Comparison of ENCODE assay signal across 28 cellular contexts in the genomic region with DNA sequence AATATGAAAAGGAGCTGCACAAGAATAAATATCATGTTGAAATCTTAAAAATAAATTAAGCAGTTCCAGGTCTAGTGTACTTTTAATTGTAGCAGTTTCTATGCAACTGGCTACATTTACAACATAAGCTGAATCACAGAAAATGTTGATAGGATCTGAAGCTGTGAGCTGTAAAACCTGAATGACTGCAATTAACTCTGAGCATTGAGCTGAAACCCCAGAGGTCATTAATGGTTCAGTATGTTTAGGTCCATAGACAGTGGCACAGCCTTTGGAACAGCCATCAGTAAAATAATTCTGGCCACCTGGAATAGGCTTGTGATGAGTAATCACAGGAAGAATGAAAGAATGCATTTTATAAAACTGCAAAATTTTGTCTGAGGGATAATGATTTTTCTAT.
"Had no signal": no experiment of that assay in that cellular context is flagged by ENCODE, and none has a peak within 500 bp of the region (broad histone marks: within the 10 kb centered on the region; RNA-seq: fewer than 3 reads in every experiment).

No MANE protein-coding gene starts in this region.

- H3K27ac ChIP-seq: dorsolateral prefrontal cortex, epithelial cell of prostate, gastrocnemius medialis, heart left ventricle, hepatocyte, neural progenitor cell, parathyroid adenoma, right atrium auricular region, suprapubic skin, transverse colon, upper lobe of right lung, uterus had no signal

- H3K4me2 ChIP-seq: hepatocyte, neural progenitor cell, smooth muscle cell had no signal

- DNase-seq: dorsolateral prefrontal cortex; effector CD8-positive, alpha-beta T cell; endodermal cell; foreskin fibroblast; gastrocnemius medialis; heart left ventricle; left colon; mesenchymal stem cell; naive thymus-derived CD4-positive, alpha-beta T cell; stimulated activated CD4-positive, alpha-beta T cell treated with anti-CD3 and anti-CD28 coated beads, Interleukin-12 subunit alpha, Interleukin-12 subunit beta, amount 100 ng/mL, for 4 hours; stimulated activated CD4-positive, alpha-beta T cell treated with anti-CD3 and anti-CD28 coated beads, Interleukin-1b, Interleukin-23, amount 100 ng/mL, for 48 hours; stimulated activated CD4-positive, alpha-beta T cell treated with anti-CD3 and anti-CD28 coated beads, Interleukin-4, amount 100 ng/mL, for 1 hour; stimulated activated CD8-positive, alpha-beta memory T cell treated with anti-CD3 and anti-CD28 coated beads, Interleukin-4, amount 100 ng/mL, for 48 hours; stimulated activated naive CD4-positive, alpha-beta T cell; stimulated activated naive CD8-positive, alpha-beta T cell treated with anti-CD3 and anti-CD28 coated beads, Interleukin-15, amount 100 ng/mL, for 72 hours; transverse colon; upper lobe of right lung; uterus had no signal

- H2AFZ ChIP-seq: hepatocyte, neural progenitor cell, parathyroid adenoma had no signal

- H3K9me3 ChIP-seq: gastrocnemius medialis, right atrium auricular region, suprapubic skin, upper lobe of right lung, uterus had no signal

- H3K4me1 ChIP-seq: gastrocnemius medialis, heart left ventricle, neural progenitor cell, parathyroid adenoma, right atrium auricular region, suprapubic skin, transverse colon, upper lobe of right lung, uterus had no signal

- H3K9ac ChIP-seq: neural progenitor cell, parathyroid adenoma had no signal

- H3K4me3 ChIP-seq: dorsolateral prefrontal cortex, gastrocnemius medialis, heart left ventricle, hepatocyte, lung, neural progenitor cell, right atrium auricular region, smooth muscle cell, suprapubic skin, transverse colon, upper lobe of right lung, uterus had no signal

- H3K36me3 ChIP-seq: gastrocnemius medialis, heart left ventricle, neural progenitor cell, right atrium auricular region, suprapubic skin, transverse colon, upper lobe of right lung, uterus had no signal

- ATAC-seq: esophagus mucosa; gastrocnemius medialis; heart left ventricle; left colon; naive thymus-derived CD4-positive, alpha-beta T cell; sciatic nerve; stimulated activated naive CD8-positive, alpha-beta T cell treated with anti-CD3 and anti-CD28 coated beads, Interleukin-15, amount 100 ng/mL, for 72 hours; upper lobe of right lung had no signal

- H3K79me2 ChIP-seq: hepatocyte, parathyroid adenoma had no signal

- H3K27me3 ChIP-seq: dorsolateral prefrontal cortex, gastrocnemius medialis, heart left ventricle, hepatocyte, neural progenitor cell, right atrium auricular region, suprapubic skin, transverse colon, upper lobe of right lung, uterus had no signal
